8 cellular contexts compared by ENCODE assay signal in genomic region chr4:102868782-102869568, GRCh38.
A peak's percentile ranks its signal among the peaks of the same experiment; 100 is the strongest.
DNase-seq lines count a peak whose midpoint lies in the region; ATAC-seq lines count a peak whose summit lies in the region.

CISD2 (plus strand) TSS chr4:102868992; CDS start chr4:102869085, 93 bp downstream.

- peak within 1 kb of the TSS; percentile 78 to 97 (median 86) for H3K4me2 ChIP-seq in BLaER1 treated with 17β-estradiol and CSF1 and Interleukin-3, amounts not matched to agents 10 nM and 100 nM

- H3K36me3 ChIP-seq in BLaER1 treated with 17β-estradiol and CSF1 and Interleukin-3, amounts not matched to agents 10 nM and 100 nM: peaks cover 11 to 30% (median 22%) of the 10 kb centered on the region in 11 experiments

- DNase-seq in NCI-H526 (lab: John Stamatoyannopoulos, UW): peak; percentile 80 to 92
- peak; percentile 94 for DNase-seq in activated CD4-positive, alpha-beta T cell treated with anti-CD3 and anti-CD28 coated beads for 48 hours
- peak; percentile 71 to 89 (median 79) for DNase-seq in stimulated activated CD4-positive, alpha-beta T cell treated with anti-CD3 and anti-CD28 coated beads, Interleukin-1b, Interleukin-23, amount 100 ng/mL, for 24 hours (ENCODE audit: low read depth in 4 of 4, low spot score in 1 of 4)

- H4K20me1 ChIP-seq in BLaER1 treated with 17β-estradiol and CSF1 and Interleukin-3, amounts not matched to agents 10 nM and 100 nM: peaks cover 0 to 10% (median 0%) of the 10 kb centered on the region in 11 experiments; a peak in 1 of 22 replicates

- H3K27me3 ChIP-seq in BLaER1 treated with 17β-estradiol and CSF1 and Interleukin-3, amounts not matched to agents 10 nM and 100 nM: no peaks in the 10 kb centered on the region
- no peaks in the 10 kb centered on the region for H3K27me3 ChIP-seq in layer of hippocampus (ENCODE audit: control insufficient read depth, insufficient read depth, low read length)

- ATAC-seq in GM19328 (IDR thresholded peaks at IDR 0.05; ENCODE audit: unreplicated experiment): peak; percentile 87
- ATAC-seq in HG03469 (IDR thresholded peaks at IDR 0.05; ENCODE audit: unreplicated experiment): peak; percentile 78

- peaks cover 22 to 54% (median 40%) of the 10 kb centered on the region in 10 experiments for H3K4me1 ChIP-seq in BLaER1 treated with 17β-estradiol and CSF1 and Interleukin-3, amounts not matched to agents 10 nM and 100 nM

- peak within 1 kb of the TSS; percentile 77 to 95 (median 92) for H3K27ac ChIP-seq in BLaER1 treated with 17β-estradiol and CSF1 and Interleukin-3, amounts not matched to agents 10 nM and 100 nM
- peak within 1 kb of the TSS; percentile 95 for H3K27ac ChIP-seq in cingulate gyrus (ENCODE audit: low read depth, low read length)
- peak within 1 kb of the TSS; percentile 97 for H3K27ac ChIP-seq in layer of hippocampus (ENCODE audit: low read depth, low read length)

- peak within 1 kb of the TSS; percentile 80 to 93 (median 90) for H3K9ac ChIP-seq in BLaER1 treated with 17β-estradiol and CSF1 and Interleukin-3, amounts not matched to agents 10 nM and 100 nM

- H3K9me3 ChIP-seq in BLaER1 treated with 17β-estradiol and CSF1 and Interleukin-3, amounts not matched to agents 10 nM and 100 nM (replicated peaks in 1 of 11): peaks cover 0 to 20% (median 13%) of the 10 kb centered on the region in 11 experiments; a peak in 18 of 22 replicates

- H3K4me3 ChIP-seq in BLaER1 treated with 17β-estradiol and CSF1 and Interleukin-3, amounts not matched to agents 10 nM and 100 nM: peak within 1 kb of the TSS; percentile 59 to 78 (median 72)

Comparison
In these comparisons a context has a peak if more than half of its experiments do, and no peak if none do; other contexts are left out.
1. Peak in every context shown above with its lines: DNase-seq, ATAC-seq, H3K4me3 ChIP-seq and H3K27ac ChIP-seq.